ENCODE assay signal across 27 cellular contexts in genomic region chr6:91715171-91715805, GRCh38.
"Had no signal": no experiment of that assay in that cellular context is flagged by ENCODE, and none has a peak within 500 bp of the region (broad histone marks: within the 10 kb centered on the region; RNA-seq: fewer than 3 reads in every experiment).

No MANE protein-coding gene starts in this region.

- H3K4me1 Mint-ChIP-seq: stimulated activated effector memory CD8-positive, alpha-beta T cell treated with anti-CD3 and anti-CD28 coated beads, Interleukin-12 subunit alpha, Interleukin-12 subunit beta, amount 100 ng/mL, for 72 hours; stimulated activated naive B cell treated with anti-CD40 and anti-IgM and Interleukin-4, amounts not matched to agents 10 μg/mL and 1 μg/mL and 100 μg/mL, for 72 hours had no signal

- FAIRE-seq: urothelium cell line had no signal

- H3K4me3 ChIP-seq: neural progenitor cell, ovary, psoas muscle, right lobe of liver, sigmoid colon, stomach, thoracic aorta, thyroid gland, tibial nerve, upper lobe of left lung, vagina had no signal

- DNase-seq: occipital lobe; ovary; psoas muscle; right cardiac atrium; right lobe of liver; sigmoid colon; small intestine; stimulated activated CD4-positive, alpha-beta T cell treated with anti-CD3 and anti-CD28 coated beads, Interleukin-15, amount 100 ng/mL, for 24 hours; stimulated activated CD4-positive, alpha-beta T cell treated with anti-CD3 and anti-CD28 coated beads, Interleukin-2, amount 100 ng/mL, for 24 hours; stimulated activated CD4-positive, alpha-beta T cell treated with anti-CD3 and anti-CD28 coated beads, Interleukin-2, amount 100 ng/mL, for 48 hours; stimulated activated CD4-positive, alpha-beta T cell treated with anti-CD3 and anti-CD28 coated beads, Interleukin-4, amount 100 ng/mL, for 24 hours; stimulated activated naive B cell treated with anti-CD40 and anti-IgM and Interleukin-4, amounts not matched to agents 10 μg/mL and 1 μg/mL and 100 μg/mL, for 72 hours; stimulated activated naive CD4-positive, alpha-beta T cell treated with Interleukin-2 at 50 U/mL for 16 hours; stomach; thyroid gland; trophoblast cell had no signal

- H2AFZ ChIP-seq: neural progenitor cell, parathyroid adenoma had no signal

- H3K79me2 ChIP-seq: parathyroid adenoma had no signal

- H3K27me3 ChIP-seq: neural progenitor cell, ovary, right lobe of liver, sigmoid colon, stomach, thyroid gland, tibial nerve, upper lobe of left lung, vagina had no signal

- H3K4me3 Mint-ChIP-seq: nephron; neural progenitor cell; stimulated activated effector memory CD8-positive, alpha-beta T cell treated with anti-CD3 and anti-CD28 coated beads, Interleukin-12 subunit alpha, Interleukin-12 subunit beta, amount 100 ng/mL, for 72 hours; stimulated activated naive B cell treated with anti-CD40 and anti-IgM and Interleukin-4, amounts not matched to agents 10 μg/mL and 1 μg/mL and 100 μg/mL, for 72 hours; stimulated activated naive CD8-positive, alpha-beta T cell treated with anti-CD3 and anti-CD28 coated beads, Interleukin-15, Interleukin-2, amounts not matched to agents 100 ng/mL and 50 ng/mL, for 24 hours had no signal

- H3K9me3 Mint-ChIP-seq: nephron, neural progenitor cell had no signal

- H3K9me3 ChIP-seq: ovary, psoas muscle, right lobe of liver, sigmoid colon, stomach, thoracic aorta, thyroid gland, tibial nerve, upper lobe of left lung, vagina had no signal

- H3K9ac ChIP-seq: neural progenitor cell, parathyroid adenoma had no signal

- H3K4me2 ChIP-seq: neural progenitor cell had no signal

- H3K36me3 ChIP-seq: neural progenitor cell, ovary, right lobe of liver, sigmoid colon, stomach, thoracic aorta, thyroid gland, tibial nerve, upper lobe of left lung, vagina had no signal

- H3K27ac ChIP-seq: neural progenitor cell, ovary, parathyroid adenoma, psoas muscle, right lobe of liver, sigmoid colon, stomach, thoracic aorta, thyroid gland, tibial nerve, upper lobe of left lung, vagina had no signal

- H3K27ac Mint-ChIP-seq: nephron; neural progenitor cell; progenitor cell of endocrine pancreas; stimulated activated effector memory CD8-positive, alpha-beta T cell treated with anti-CD3 and anti-CD28 coated beads, Interleukin-12 subunit alpha, Interleukin-12 subunit beta, amount 100 ng/mL, for 72 hours; stimulated activated naive B cell treated with anti-CD40 and anti-IgM and Interleukin-4, amounts not matched to agents 10 μg/mL and 1 μg/mL and 100 μg/mL, for 72 hours; stimulated activated naive CD8-positive, alpha-beta T cell treated with anti-CD3 and anti-CD28 coated beads, Interleukin-15, Interleukin-2, amounts not matched to agents 100 ng/mL and 50 ng/mL, for 24 hours had no signal

- H3K36me3 Mint-ChIP-seq: neural progenitor cell; stimulated activated effector memory CD8-positive, alpha-beta T cell treated with anti-CD3 and anti-CD28 coated beads, Interleukin-12 subunit alpha, Interleukin-12 subunit beta, amount 100 ng/mL, for 72 hours; stimulated activated naive B cell treated with anti-CD40 and anti-IgM and Interleukin-4, amounts not matched to agents 10 μg/mL and 1 μg/mL and 100 μg/mL, for 72 hours had no signal

- H3K4me1 ChIP-seq: neural progenitor cell, parathyroid adenoma, psoas muscle, right lobe of liver, sigmoid colon, stomach, thyroid gland, tibial nerve, upper lobe of left lung, vagina had no signal

- H3K27me3 Mint-ChIP-seq: progenitor cell of endocrine pancreas; stimulated activated naive B cell treated with anti-CD40 and anti-IgM and Interleukin-4, amounts not matched to agents 10 μg/mL and 1 μg/mL and 100 μg/mL, for 72 hours; stimulated activated naive CD8-positive, alpha-beta T cell treated with anti-CD3 and anti-CD28 coated beads, Interleukin-15, Interleukin-2, amounts not matched to agents 100 ng/mL and 50 ng/mL, for 24 hours had no signal
